19 cellular contexts compared by ENCODE assay signal in genomic region chr13:27257648-27258253, GRCh38. TPM values are rescaled to one million over a fixed set of nuclear protein-coding genes. Genes with fewer than 3 reads are reported as not detected.
A peak's percentile ranks its signal among the peaks of the same experiment; 100 is the strongest.
DNase-seq lines count a peak whose midpoint lies in the region; ATAC-seq and TF ChIP-seq lines count a peak whose summit lies in the region.
"Had no signal": no experiment of that assay in that cellular context is flagged by ENCODE, and none has a peak within 500 bp of the region (broad histone marks: within the 10 kb centered on the region; RNA-seq: fewer than 3 reads in every experiment).

No MANE protein-coding gene starts in this region.

- peaks cover 38% of the 10 kb centered on the region for H3K79me2 ChIP-seq in smooth muscle cell (ENCODE audit: low read depth)

- H2BK5ac ChIP-seq in IMR-90 (ENCODE audit: low read depth, low read length, poor library complexity, severe bottlenecking) = no peak overlapping the region

- TF ChIP-seq CTCF in IMR-90 (conservative IDR thresholded peaks at IDR 0.05; ENCODE audit: low read depth, low read length) (no peak), smooth muscle cell (IDR thresholded peaks at IDR 0.05; ENCODE audit: borderline replicate concordance, insufficient read depth, poor library complexity, severe bottlenecking) (no peak), RWPE1 (conservative IDR thresholded peaks at IDR 0.05; ENCODE audit: low read depth) (no peak)

- H2AK5ac ChIP-seq in IMR-90 (ENCODE audit: low read depth, low read length) = no peak overlapping the region

- peaks cover 48% of the 10 kb centered on the region for H3F3A ChIP-seq in smooth muscle cell (ENCODE audit: low read depth)

- peak; percentile 39; the same call in 1 of the 2 replicates for TF ChIP-seq POLR2A in IMR-90 (IDR thresholded peaks at IDR 0.05; ENCODE audit: low read depth, low read length)

- H3K9ac ChIP-seq in IMR-90 (ENCODE audit: low read depth, low read length) (no peak overlapping the region), smooth muscle cell (ENCODE audit: low read depth) (no peak overlapping the region)

- no peak overlapping the region for H4K91ac ChIP-seq in IMR-90 (ENCODE audit: insufficient read depth, low read depth, low read length)

- H3K36me3 Mint-ChIP-seq in activated naive CD4-positive, alpha-beta T cell treated with anti-CD3 and anti-CD28 coated beads, Interleukin-2, amount 50 U/mL, for 24 hours = peaks cover 54% of the 10 kb centered on the region
- H3K36me3 Mint-ChIP-seq in activated T-helper 17 cell treated with anti-CD3 and anti-CD28 coated beads, Interleukin-2, amount 50 U/mL, for 72 hours (ENCODE audit: low read depth) = peaks cover 98% of the 10 kb centered on the region

- POLR2A ChIA-PET in IMR-90 (lab: Charles Lee; ENCODE audit: unreplicated experiment) (interaction anchor here (0.7 kb wide), 1 partner anchor 167 kb away, joined by 5 read pairs; no protein-coding TSS in a partner anchor), RWPE1 (lab: Yijun Ruan, JAX; ENCODE audit: low non-redundant PET) (interaction anchor here (0.6 to 1.0 kb wide), 2 partner anchors 20 to 63 kb away, joined by 4 to 5 read pairs; no protein-coding TSS in a partner anchor)

- no peak overlapping the region for H2BK20ac ChIP-seq in IMR-90 (ENCODE audit: low read depth, low read length)

- DNase-seq in activated naive CD4-positive, alpha-beta T cell treated with Interleukin-2 at 50 U/mL for 16 hours = no peak
- no peak for DNase-seq in IMR-90
- DNase-seq in smooth muscle cell (lab: John Stamatoyannopoulos, UW; ENCODE audit: unreplicated experiment) = no peak
- no peak for DNase-seq in AG20443 (ENCODE audit: low spot score)
- DNase-seq in RWPE1 (ENCODE audit: low spot score) = no peak
- DNase-seq: activated CD4-positive, CD25-positive, alpha-beta regulatory T cell treated with anti-CD3 and anti-CD28 coated beads, Interleukin-2, amount 50 U/mL, for 72 hours; activated effector memory CD4-positive, alpha-beta T cell treated with Interleukin-2 at 50 U/mL for 16 hours; brain microvascular endothelial cell; DMS79 treated with DMSO at 0.1 percent for 48 hours; left lung; NCI-H1105 treated with DMSO at 0.1 percent for 48 hours; NCI-H226; OCI-M1; stimulated activated CD4-positive, alpha-beta T cell treated with anti-CD3 and anti-CD28 coated beads, Interleukin-15, amount 100 ng/mL, for 24 hours; T-helper 1 cell had no signal

- H2BK120ac ChIP-seq in IMR-90 (ENCODE audit: low read depth, low read length) = no peak overlapping the region

- H3K18ac ChIP-seq in IMR-90 (ENCODE audit: low read depth, low read length) = no peak overlapping the region

- H2BK15ac ChIP-seq in IMR-90 (ENCODE audit: low read depth, low read length) = no peak overlapping the region

- no peak overlapping the region for H3K4me3 ChIP-seq in IMR-90 (ENCODE audit: insufficient read depth, low read depth, low read length)
- no peak overlapping the region for H3K4me3 ChIP-seq in smooth muscle cell
- H3K4me3 ChIP-seq: left lung, suprapubic skin had no signal

- no peak overlapping the region for H4K8ac ChIP-seq in IMR-90 (ENCODE audit: low read depth in 2 of 2, low read length in 2 of 2)

- ATAC-seq in IMR-90 (ENCODE audit: low read depth) = no peak
- ATAC-seq in activated T-helper 17 cell treated with anti-CD3 and anti-CD28 coated beads, Interleukin-2, amount 50 U/mL, for 72 hours (replicated peaks) = no peak
- no peak for ATAC-seq in GM21786 (IDR thresholded peaks at IDR 0.05; ENCODE audit: unreplicated experiment)
- ATAC-seq: left lung had no signal

- peaks cover 15 to 64% of the 10 kb centered on the region in 2 experiments for H3K79me1 ChIP-seq in IMR-90 (ENCODE audit: low read depth in 1 of 2, low read length in 2 of 2)

- H3K4me3 Mint-ChIP-seq in activated naive CD4-positive, alpha-beta T cell treated with anti-CD3 and anti-CD28 coated beads, Interleukin-2, amount 50 U/mL, for 24 hours = peak overlapping the region; percentile 49
- peak overlapping the region; percentile 4 for H3K4me3 Mint-ChIP-seq in activated T-helper 17 cell treated with anti-CD3 and anti-CD28 coated beads, Interleukin-2, amount 50 U/mL, for 72 hours

- peaks cover 77% of the 10 kb centered on the region for H3K4me1 Mint-ChIP-seq in activated naive CD4-positive, alpha-beta T cell treated with anti-CD3 and anti-CD28 coated beads, Interleukin-2, amount 50 U/mL, for 24 hours
- peaks cover 33% of the 10 kb centered on the region for H3K4me1 Mint-ChIP-seq in activated T-helper 17 cell treated with anti-CD3 and anti-CD28 coated beads, Interleukin-2, amount 50 U/mL, for 72 hours

- H3K4me2 ChIP-seq in IMR-90 (ENCODE audit: low read depth, low read length) = no peak overlapping the region
- no peak overlapping the region for H3K4me2 ChIP-seq in smooth muscle cell

- H3K23ac ChIP-seq in IMR-90 (ENCODE audit: low read depth, low read length) = no peak overlapping the region

- no TSS peak for BruUV-seq in IMR-90 (replicated peaks; lab: Mats Ljungman, UMichigan)

- 80% methylated on average over 2 of the region's 11 CpGs; no CpG with 5 or more reads in 1 of the 2 experiments for WGBS in IMR-90 (ENCODE audit: extremely low coverage in 2 of 2, insufficient read length in 1 of 2), 2 experiments
- WGBS in smooth muscle cell (ENCODE audit: low lambda C conversion rate) = 93% methylated on average over 11 of the region's 11 CpGs

- peak overlapping the region; percentile 80 for H3K27ac Mint-ChIP-seq in activated naive CD4-positive, alpha-beta T cell treated with anti-CD3 and anti-CD28 coated beads, Interleukin-2, amount 50 U/mL, for 24 hours
- no peak overlapping the region for H3K27ac Mint-ChIP-seq in activated T-helper 17 cell treated with anti-CD3 and anti-CD28 coated beads, Interleukin-2, amount 50 U/mL, for 72 hours

- no peak overlapping the region for H3K4ac ChIP-seq in IMR-90 (ENCODE audit: low read depth, low read length)

- H3K27me3 ChIP-seq in IMR-90 (ENCODE audit: control insufficient read depth, insufficient read depth, low read length) = no peaks in the 10 kb centered on the region
- H3K27me3 ChIP-seq in smooth muscle cell (ENCODE audit: low read depth) = no peaks in the 10 kb centered on the region
- H3K27me3 ChIP-seq: brain microvascular endothelial cell, left lung, suprapubic skin had no signal

- H3K27me3 Mint-ChIP-seq in activated naive CD4-positive, alpha-beta T cell treated with anti-CD3 and anti-CD28 coated beads, Interleukin-2, amount 50 U/mL, for 24 hours = no peaks in the 10 kb centered on the region
- H3K27me3 Mint-ChIP-seq in activated T-helper 17 cell treated with anti-CD3 and anti-CD28 coated beads, Interleukin-2, amount 50 U/mL, for 72 hours = no peaks in the 10 kb centered on the region

- CTCF ChIA-PET in IMR-90 (lab: Yijun Ruan, JAX) = no interaction called here
- CTCF ChIA-PET in RWPE1 (lab: Yijun Ruan, JAX) = no interaction called here

- H3K9me1 ChIP-seq in IMR-90 (ENCODE audit: insufficient read depth, low read length) = peaks cover 14% of the 10 kb centered on the region; the same call in 1 of the 2 replicates

- no peak overlapping the region for H3K56ac ChIP-seq in IMR-90 (ENCODE audit: extremely low read depth, insufficient read depth, low read length)

- no peak for TF ChIP-seq RAD21 in IMR-90 (IDR thresholded peaks at IDR 0.05; ENCODE audit: low read length)

- H3K14ac ChIP-seq in IMR-90 (replicated peaks; ENCODE audit: low read depth, low read length) = no peak overlapping the region

- dilution Hi-C loops in IMR-90 (cut with HindIII; ENCODE audit: low sequenced_read_pairs, unreplicated experiment) = no loop called here

- peaks cover 38% of the 10 kb centered on the region for H3K36me3 ChIP-seq in IMR-90 (ENCODE audit: control insufficient read depth, insufficient read depth, low read length)
- H3K36me3 ChIP-seq in smooth muscle cell (ENCODE audit: low read depth) = peaks cover 13% of the 10 kb centered on the region

- intact Hi-C loops in IMR-90 (cut with micrococcal nuclease) = no loop called here

- no peak overlapping the region for H2AK9ac ChIP-seq in IMR-90 (replicated peaks; ENCODE audit: low read depth, low read length, poor library complexity)

- no peaks in the 10 kb centered on the region for H3K9me3 ChIP-seq in IMR-90 (ENCODE audit: control insufficient read depth, insufficient read depth, low read length)
- no peaks in the 10 kb centered on the region for H3K9me3 ChIP-seq in smooth muscle cell (replicated peaks; ENCODE audit: low read depth)
- H3K9me3 ChIP-seq: left lung, suprapubic skin had no signal

- in situ Hi-C loops in IMR-90 (cut with MboI; ENCODE audit: low sequenced_read_pairs) = no loop called here

- no peaks in the 10 kb centered on the region for H3K9me3 Mint-ChIP-seq in activated naive CD4-positive, alpha-beta T cell treated with anti-CD3 and anti-CD28 coated beads, Interleukin-2, amount 50 U/mL, for 24 hours
- no peaks in the 10 kb centered on the region for H3K9me3 Mint-ChIP-seq in activated T-helper 17 cell treated with anti-CD3 and anti-CD28 coated beads, Interleukin-2, amount 50 U/mL, for 72 hours

- no peaks in the 10 kb centered on the region; the same call in 1 of the 2 replicates for H3K4me1 ChIP-seq in IMR-90 (ENCODE audit: control insufficient read depth, insufficient read depth, low read length)
- peaks cover 12% of the 10 kb centered on the region for H3K4me1 ChIP-seq in smooth muscle cell (ENCODE audit: low read depth)

- H4K5ac ChIP-seq in IMR-90 (ENCODE audit: low read depth, low read length) = no peak overlapping the region

- H4K20me1 ChIP-seq in IMR-90 (ENCODE audit: insufficient read depth, low read length) (peaks cover 52% of the 10 kb centered on the region; the same call in 1 of the 2 replicates), smooth muscle cell (ENCODE audit: low read depth) (peaks cover 93% of the 10 kb centered on the region)

- H2AFZ ChIP-seq in IMR-90 (replicated peaks; ENCODE audit: low read length, poor library complexity) (no peak overlapping the region), smooth muscle cell (ENCODE audit: low read depth) (no peak overlapping the region)

- no peak overlapping the region for H3K27ac ChIP-seq in IMR-90 (ENCODE audit: insufficient read depth, low read length)
- peak overlapping the region; percentile 10 for H3K27ac ChIP-seq in smooth muscle cell (ENCODE audit: low read depth)
- H3K27ac ChIP-seq in RWPE1 = no peak overlapping the region
- H3K27ac ChIP-seq: brain microvascular endothelial cell, left lung, suprapubic skin had no signal

RNA-seq across cellular contexts. Expression of gene RPL21, which starts 6.4 kb away (rescaled TPM):
- total RNA-seq in IMR-90 (2012; rRNA removed) (1,160 and 1,364 TPM in 2 replicates), smooth muscle cell (1,167 and 1,191 TPM in 2 replicates)
- polyA plus RNA-seq in IMR-90 (2012; rRNA removed) (912 and 966 TPM in 2 replicates), smooth muscle cell (361 and 374 TPM in 2 replicates)
- 476 and 972 TPM in 2 replicates for polyA plus RNA-seq in IMR-90 (2012; cell fraction: cytosol; rRNA removed)
- 66.0 and 616 TPM in 2 replicates for polyA plus RNA-seq in IMR-90 (2012; cell fraction: nucleus; rRNA removed; ENCODE audit: low replicate concordance)
- 1,000 to 10,000 TPM; 1,350 to 1,709 TPM for total RNA-seq in activated T-helper 17 cell treated with anti-CD3 and anti-CD28 coated beads, Interleukin-2, amount 50 U/mL, for 72 hours

RNA-seq across cellular contexts. Expression of gene RASL11A, which starts 12.9 kb away (rescaled TPM):
- total RNA-seq in IMR-90 (2012; rRNA removed) (15.3 and 18.5 TPM in 2 replicates), smooth muscle cell (1.9 and 2.9 TPM in 2 replicates)
- polyA plus RNA-seq in IMR-90 (2012; rRNA removed) (9.8 and 10.4 TPM in 2 replicates), smooth muscle cell (0.30 TPM in 1 of 2 replicates, not detected in the other)
- polyA plus RNA-seq in IMR-90 (2012; cell fraction: cytosol; rRNA removed) = 9.5 and 12.6 TPM in 2 replicates
- polyA plus RNA-seq in IMR-90 (2012; cell fraction: nucleus; rRNA removed; ENCODE audit: low replicate concordance) = 6.3 and 7.6 TPM in 2 replicates
- 1 to 10 TPM; 3.5 to 5.5 TPM for total RNA-seq in activated T-helper 17 cell treated with anti-CD3 and anti-CD28 coated beads, Interleukin-2, amount 50 U/mL, for 72 hours
